ENCODE assay signal across 15 cellular contexts in genomic region chr15:27479232-27480140, GRCh38.
DNase-seq lines count a peak whose midpoint lies in the region; ATAC-seq and TF ChIP-seq lines count a peak whose summit lies in the region.
"Had no signal": no experiment of that assay in that cellular context is flagged by ENCODE, and none has a peak within 500 bp of the region (broad histone marks: within the 10 kb centered on the region; RNA-seq: fewer than 3 reads in every experiment).

No MANE protein-coding gene starts in this region.

- H3K4me1 ChIP-seq in heart right ventricle, result peaks cover 0 to 13% (median 2%) of the 10 kb centered on the region in 9 donors
- H3K4me1 ChIP-seq: vagina had no signal

- no peaks in the 10 kb centered on the region for H3K36me3 Mint-ChIP-seq in effector memory CD8-positive, alpha-beta T cell (ENCODE audit: insufficient read depth)
- H3K36me3 Mint-ChIP-seq: activated naive CD8-positive, alpha-beta T cell treated with anti-CD3 and anti-CD28 coated beads for 36 hours had no signal

- H3K9me3 ChIP-seq in heart right ventricle, result peaks cover 0 to 16% (median 0%) of the 10 kb centered on the region in 11 donors
- H3K9me3 ChIP-seq: vagina had no signal

- H3K27me3 Mint-ChIP-seq in effector memory CD8-positive, alpha-beta T cell, result no peaks in the 10 kb centered on the region
- H3K27me3 Mint-ChIP-seq: activated naive CD8-positive, alpha-beta T cell treated with anti-CD3 and anti-CD28 coated beads for 36 hours had no signal

- peak overlapping the region in 5 of 10 donors; percentile 2 to 59 (median 46) for H3K27ac ChIP-seq in heart right ventricle
- H3K27ac ChIP-seq: cardiac muscle cell, vagina, WERI-Rb-1 had no signal

- 76% methylated on average over 4 of the region's 4 CpGs for WGBS in heart right ventricle, 2 donors

- H3K27ac Mint-ChIP-seq in effector memory CD8-positive, alpha-beta T cell, result no peak overlapping the region
- H3K27ac Mint-ChIP-seq: activated naive CD8-positive, alpha-beta T cell treated with anti-CD3 and anti-CD28 coated beads for 36 hours had no signal

- no peak for TF ChIP-seq CTCF in heart right ventricle (IDR thresholded peaks at IDR 0.05)

- peak; percentile 86 for DNase-seq in COR-L47 (lab: John Stamatoyannopoulos, UW)
- DNase-seq in NCI-H1417 (lab: John Stamatoyannopoulos, UW), result peak; percentile 49 to 93 (median 74)
- peak; percentile 85 for DNase-seq in NCI-H748 (lab: John Stamatoyannopoulos, UW; ENCODE audit: unreplicated experiment)
- DNase-seq in heart right ventricle, result peak in 1 of 2 donors; percentile 48
- DNase-seq in hypothalamus (lab: John Stamatoyannopoulos, UW), result no peak
- no peak for DNase-seq in effector memory CD8-positive, alpha-beta T cell
- no peak for DNase-seq in activated CD4-positive, CD25-positive, alpha-beta regulatory T cell treated with anti-CD3 and anti-CD28 coated beads, Interleukin-2, amount 50 U/mL, for 72 hours
- DNase-seq in HK-2 (ENCODE audit: unreplicated experiment), result no peak
- DNase-seq: activated naive CD8-positive, alpha-beta T cell treated with anti-CD3 and anti-CD28 coated beads for 36 hours; NCI-H1930; occipital lobe; stimulated activated naive CD4-positive, alpha-beta T cell treated with Interleukin-2 at 50 U/mL for 16 hours; WERI-Rb-1 had no signal

- intact Hi-C loops in heart right ventricle (cut with DNase I), result no loop called here

- no peak overlapping the region for H3K4me3 ChIP-seq in heart right ventricle
- H3K4me3 ChIP-seq: cardiac muscle cell, vagina had no signal

- peak; percentile 73 to 97 (median 92) for ATAC-seq in heart right ventricle
- no peak for ATAC-seq in effector memory CD8-positive, alpha-beta T cell (replicated peaks)

- H3K4me3 Mint-ChIP-seq in effector memory CD8-positive, alpha-beta T cell, result no peak overlapping the region
- H3K4me3 Mint-ChIP-seq: activated naive CD8-positive, alpha-beta T cell treated with anti-CD3 and anti-CD28 coated beads for 36 hours had no signal

- H3K36me3 ChIP-seq in heart right ventricle, result no peaks in the 10 kb centered on the region
- H3K36me3 ChIP-seq: cardiac muscle cell, vagina, WERI-Rb-1 had no signal

- no peaks in the 10 kb centered on the region for H3K4me1 Mint-ChIP-seq in effector memory CD8-positive, alpha-beta T cell (ENCODE audit: low read depth in 2 of 2)
- H3K4me1 Mint-ChIP-seq: activated naive CD8-positive, alpha-beta T cell treated with anti-CD3 and anti-CD28 coated beads for 36 hours had no signal

- peaks cover 0 to 1% of the 10 kb centered on the region in 2 donors for H3K9me3 Mint-ChIP-seq in effector memory CD8-positive, alpha-beta T cell

- no peaks in the 10 kb centered on the region for H3K27me3 ChIP-seq in heart right ventricle
- H3K27me3 ChIP-seq: cardiac muscle cell, vagina had no signal

Comparison
In these comparisons a context has a peak if more than half of its experiments do, and no peak if none do; other contexts are left out.
1. DNase-seq: peak in COR-L47 (single experiment), NCI-H1417 (3 of 3) and NCI-H748 (single experiment); none in hypothalamus (0 of 51), effector memory CD8-positive, alpha-beta T cell (0 of 3), activated CD4-positive, CD25-positive, alpha-beta regulatory T cell treated with anti-CD3 and anti-CD28 coated beads, Interleukin-2, amount 50 U/mL, for 72 hours (single experiment) and HK-2 (single experiment).